ENCODE assay signal across 12 cellular contexts in the genomic region with DNA sequence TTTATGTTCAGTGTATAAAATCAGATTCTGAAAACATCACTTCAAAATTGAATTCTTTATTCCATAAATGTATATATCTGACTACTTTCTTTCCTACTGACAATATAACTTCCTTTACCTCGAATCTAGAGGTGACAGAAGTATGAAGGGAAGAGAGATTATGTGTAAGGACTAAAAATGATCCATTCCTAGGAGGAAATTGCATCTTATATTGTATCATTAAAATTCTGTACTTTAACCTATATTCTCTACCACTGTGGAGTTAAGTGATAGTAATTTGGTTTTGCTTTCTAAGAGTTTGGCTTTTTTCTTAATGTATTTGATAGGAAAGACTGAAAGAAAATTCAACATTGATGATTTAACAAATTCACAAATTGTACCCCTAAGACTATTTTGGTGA. TPM values are rescaled to one million over a fixed set of nuclear protein-coding genes. Genes with fewer than 3 reads are reported as not detected.
"Had no signal": no experiment of that assay in that cellular context is flagged by ENCODE, and none has a peak within 500 bp of the region (broad histone marks: within the 10 kb centered on the region; RNA-seq: fewer than 3 reads in every experiment).

No MANE protein-coding gene starts in this region.

- H3K4me3 ChIP-seq: GM23248, GM23338, HAP-1 had no signal

- H3K27ac ChIP-seq: GM23248 had no signal

- ATAC-seq: GM23338, HCT116 had no signal

- H3K36me3 ChIP-seq: HAP-1 had no signal

- H3K4me1 ChIP-seq: HAP-1 had no signal

- H3K4me2 ChIP-seq: GM23338 had no signal

- H3K9me3 ChIP-seq: HAP-1 had no signal

- FAIRE-seq: H1, H54 had no signal

- DNase-seq: GM23248, GOT3, H7, H9, HCEC 1CT, HFFc6 had no signal

RNA-seq across cellular contexts. Expression of a gene that starts 11.4 kb away (rescaled TPM):
- total RNA-seq: GM23248, GM23338, H1, H4, H7, H9, HFFc6 had no signal
- polyA plus RNA-seq: GM23248, GM23338, H1 had no signal

RNA-seq across cellular contexts. Expression of a gene that starts 36.2 kb away (rescaled TPM):
- total RNA-seq: GM23248, GM23338, H1, H7, H9, HFFc6 had no signal
- polyA plus RNA-seq: GM23248, GM23338, H1 had no signal
